Comparison of ENCODE assay signal across 1 cellular context in genomic region chr21:44421901-44422840, GRCh38.
TF ChIP-seq lines count a peak whose summit lies in the region.

No MANE protein-coding gene starts in this region.

TF ChIP-seq in IMR-90, 13 proteins besides CTCF, POLR2A, EP300 and RAD21:
- TF ChIP-seq RCOR1 (IDR thresholded peaks at IDR 0.05; ENCODE audit: insufficient replicate concordance, low read length) (no peak), USF2 (IDR thresholded peaks at IDR 0.05; ENCODE audit: low read depth, low read length) (no peak), FOS (IDR thresholded peaks at IDR 0.05; ENCODE audit: low read depth, low read length) (no peak), MAFK (IDR thresholded peaks at IDR 0.05; ENCODE audit: low read depth, low read length) (no peak), NFE2L2 (IDR thresholded peaks at IDR 0.05; ENCODE audit: low read depth, low read length) (no peak), CEBPB (IDR thresholded peaks at IDR 0.05; ENCODE audit: low read depth, low read length) (no peak), SMC3 (IDR thresholded peaks at IDR 0.05; ENCODE audit: low read depth, low read length) (no peak), RFX5 (IDR thresholded peaks at IDR 0.05; ENCODE audit: low read depth, low read length) (no peak), ELK1 (IDR thresholded peaks at IDR 0.05; ENCODE audit: borderline replicate concordance, low read depth, low read length) (no peak), CHD1 (IDR thresholded peaks at IDR 0.05; ENCODE audit: low read depth, low read length) (no peak), BHLHE40 (IDR thresholded peaks at IDR 0.05; ENCODE audit: low read depth, low read length) (no peak), MXI1 (IDR thresholded peaks at IDR 0.05; ENCODE audit: borderline replicate concordance, low read depth, low read length) (no peak), MAZ (IDR thresholded peaks at IDR 0.05; ENCODE audit: borderline replicate concordance, low read depth, low read length) (no peak)
